In the genomic region with DNA sequence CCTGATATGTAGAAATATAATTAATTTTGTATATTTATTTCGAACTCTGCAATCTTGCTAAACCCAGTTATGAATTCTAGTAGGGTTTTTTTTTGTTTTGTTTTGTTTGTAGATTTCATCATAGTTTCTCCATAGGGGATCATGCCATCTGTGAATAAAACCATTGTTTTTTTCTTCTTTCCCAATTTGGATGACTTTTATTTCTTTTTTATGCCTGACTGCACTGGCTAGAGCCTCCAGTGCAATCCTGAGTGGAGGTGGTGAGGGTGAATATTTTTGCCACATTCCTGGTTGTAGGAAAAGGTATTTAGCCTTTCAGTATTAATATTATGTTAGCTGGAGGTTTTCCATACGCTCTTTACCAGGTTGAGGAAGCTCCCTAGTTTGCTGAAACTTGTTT, we compare ENCODE assay signal across 30 cellular contexts.
"Had no signal": no experiment of that assay in that cellular context is flagged by ENCODE, and none has a peak within 500 bp of the region (broad histone marks: within the 10 kb centered on the region; RNA-seq: fewer than 3 reads in every experiment).

No MANE protein-coding gene starts in this region.

- H3K36me3 ChIP-seq: cardiac muscle cell, heart right ventricle, neutrophil, ovary, stomach, tibial artery had no signal

- H3K27me3 Mint-ChIP-seq: activated CD4-positive, alpha-beta memory T cell treated with anti-CD3 and anti-CD28 coated beads, Interleukin-2, amount 10 ng/mL, durations not matched to agents 7 days and 5 days; activated CD4-positive, alpha-beta T cell treated with anti-CD3 and anti-CD28 coated beads, Interleukin-2, amount 10 ng/mL, durations not matched to agents 7 days and 5 days; activated T-cell treated with anti-CD3 and anti-CD28 coated beads, Interleukin-2, amount 50 U/mL, for 24 hours had no signal

- ATAC-seq: activated CD4-positive, CD25-positive, alpha-beta regulatory T cell treated with anti-CD3 and anti-CD28 coated beads, Interleukin-2, amount 50 U/mL, for 24 hours; activated T-helper 17 cell treated with anti-CD3 and anti-CD28 coated beads, Interleukin-2, amount 50 U/mL, for 72 hours; esophagus mucosa; heart right ventricle; left cardiac atrium; left ventricle myocardium superior; stimulated activated naive B cell treated with anti-CD40 and anti-IgM and Interleukin-4, amounts not matched to agents 10 μg/mL and 1 μg/mL and 100 μg/mL, for 72 hours had no signal

- H3K9me3 Mint-ChIP-seq: activated CD4-positive, alpha-beta memory T cell treated with anti-CD3 and anti-CD28 coated beads, Interleukin-2, amount 10 ng/mL, durations not matched to agents 7 days and 5 days; activated CD4-positive, alpha-beta T cell treated with anti-CD3 and anti-CD28 coated beads, Interleukin-2, amount 10 ng/mL, durations not matched to agents 7 days and 5 days; activated T-cell treated with anti-CD3 and anti-CD28 coated beads, Interleukin-2, amount 50 U/mL, for 24 hours; activated T-helper 17 cell treated with anti-CD3 and anti-CD28 coated beads, Interleukin-2, amount 50 U/mL, for 72 hours; mesothelial cell of epicardium; naive B cell; stimulated activated naive B cell treated with anti-CD40 and anti-IgM and Interleukin-4, amounts not matched to agents 10 μg/mL and 1 μg/mL and 100 μg/mL, for 72 hours had no signal

- H3K4me3 ChIP-seq: cardiac muscle cell, heart right ventricle, ovary, stomach, tibial artery had no signal

- H3K4me1 ChIP-seq: heart right ventricle, stomach, tibial artery had no signal

- H3K27ac Mint-ChIP-seq: activated CD4-positive, alpha-beta memory T cell treated with anti-CD3 and anti-CD28 coated beads, Interleukin-2, amount 10 ng/mL, durations not matched to agents 7 days and 5 days; activated CD4-positive, alpha-beta T cell treated with anti-CD3 and anti-CD28 coated beads, Interleukin-2, amount 10 ng/mL, durations not matched to agents 7 days and 5 days; activated T-cell treated with anti-CD3 and anti-CD28 coated beads, Interleukin-2, amount 50 U/mL, for 24 hours; activated T-helper 17 cell treated with anti-CD3 and anti-CD28 coated beads, Interleukin-2, amount 50 U/mL, for 72 hours; mesothelial cell of epicardium; naive B cell; stimulated activated naive B cell treated with anti-CD40 and anti-IgM and Interleukin-4, amounts not matched to agents 10 μg/mL and 1 μg/mL and 100 μg/mL, for 72 hours had no signal

- DNase-seq: activated CD4-positive, alpha-beta memory T cell treated with anti-CD3 and anti-CD28 coated beads, Interleukin-2, amount 10 ng/mL, durations not matched to agents 7 days and 5 days; activated CD4-positive, alpha-beta T cell treated with anti-CD3 and anti-CD28 coated beads, Interleukin-2, amount 10 ng/mL, durations not matched to agents 7 days and 5 days; activated CD8-positive, alpha-beta memory T cell treated with anti-CD3 and anti-CD28 coated beads, Interleukin-2, amount 50 U/mL, for 48 hours; activated gamma-delta T cell treated with Interleukin-2 at 50 U/mL for 16 hours; activated naive CD4-positive, alpha-beta T cell treated with anti-CD3 and anti-CD28 coated beads, Interleukin-2, amount 50 U/mL, for 16 hours; activated T-cell treated with anti-CD3 and anti-CD28 coated beads, Interleukin-2, amount 50 U/mL, for 24 hours; amygdala; foreskin melanocyte; heart right ventricle; left cardiac atrium; left ventricle myocardium superior; mammary epithelial cell; naive B cell; nephron progenitor cell; ovary; stimulated activated CD4-positive, alpha-beta T cell treated with anti-CD3 and anti-CD28 coated beads, Interleukin-15, amount 100 ng/mL, for 24 hours; stimulated activated CD4-positive, alpha-beta T cell treated with anti-CD3 and anti-CD28 coated beads, Interleukin-2, amount 100 ng/mL, for 24 hours; stimulated activated naive B cell treated with anti-CD40 and anti-IgM and Interleukin-4, amounts not matched to agents 10 μg/mL and 1 μg/mL and 100 μg/mL, for 72 hours; stomach; tibial artery had no signal

- FAIRE-seq: endothelial cell of umbilical vein, islet of Langerhans, TTC549 had no signal

- H3K4me1 Mint-ChIP-seq: activated CD4-positive, alpha-beta memory T cell treated with anti-CD3 and anti-CD28 coated beads, Interleukin-2, amount 10 ng/mL, durations not matched to agents 7 days and 5 days; activated CD4-positive, alpha-beta T cell treated with anti-CD3 and anti-CD28 coated beads, Interleukin-2, amount 10 ng/mL, durations not matched to agents 7 days and 5 days; activated T-helper 17 cell treated with anti-CD3 and anti-CD28 coated beads, Interleukin-2, amount 50 U/mL, for 72 hours; mesothelial cell of epicardium; naive B cell; stimulated activated naive B cell treated with anti-CD40 and anti-IgM and Interleukin-4, amounts not matched to agents 10 μg/mL and 1 μg/mL and 100 μg/mL, for 72 hours had no signal

- H3K36me3 Mint-ChIP-seq: mesothelial cell of epicardium; naive B cell; stimulated activated naive B cell treated with anti-CD40 and anti-IgM and Interleukin-4, amounts not matched to agents 10 μg/mL and 1 μg/mL and 100 μg/mL, for 72 hours had no signal

- H3K9me3 ChIP-seq: heart right ventricle, neutrophil, ovary, stomach, tibial artery had no signal

- H3K27ac ChIP-seq: cardiac muscle cell, heart right ventricle, neutrophil, ovary, stomach, tibial artery, VCaP had no signal

- H3K27me3 ChIP-seq: cardiac muscle cell, heart right ventricle, ovary, stomach, tibial artery had no signal

- H3K4me3 Mint-ChIP-seq: activated CD4-positive, alpha-beta memory T cell treated with anti-CD3 and anti-CD28 coated beads, Interleukin-2, amount 10 ng/mL, durations not matched to agents 7 days and 5 days; activated CD4-positive, alpha-beta T cell treated with anti-CD3 and anti-CD28 coated beads, Interleukin-2, amount 10 ng/mL, durations not matched to agents 7 days and 5 days; activated T-cell treated with anti-CD3 and anti-CD28 coated beads, Interleukin-2, amount 50 U/mL, for 24 hours; activated T-helper 17 cell treated with anti-CD3 and anti-CD28 coated beads, Interleukin-2, amount 50 U/mL, for 72 hours; mesothelial cell of epicardium; naive B cell; nephron progenitor cell; stimulated activated naive B cell treated with anti-CD40 and anti-IgM and Interleukin-4, amounts not matched to agents 10 μg/mL and 1 μg/mL and 100 μg/mL, for 72 hours had no signal
